Comparison of ENCODE assay signal across 3 cellular contexts in genomic region chr1:203878422-203878821, GRCh38.
"Had no signal": no experiment of that assay in that cellular context is flagged by ENCODE, and none has a peak within 500 bp of the region (broad histone marks: within the 10 kb centered on the region; RNA-seq: fewer than 3 reads in every experiment).

No MANE protein-coding gene starts in this region.

- H3K4me3 ChIP-seq: GM12878 had no signal

- DNase-seq: GDM1, GF-D8 had no signal
